In genomic region chr17:21201302-21201602, GRCh38 we compare ENCODE assay signal across 17 cellular contexts. TPM values are rescaled to one million over a fixed set of nuclear protein-coding genes. Genes with fewer than 3 reads are reported as not detected.
DNase-seq lines count a peak whose midpoint lies in the region; ATAC-seq lines count a peak whose summit lies in the region.
"Had no signal": no experiment of that assay in that cellular context is flagged by ENCODE, and none has a peak within 500 bp of the region (broad histone marks: within the 10 kb centered on the region; RNA-seq: fewer than 3 reads in every experiment).

No MANE protein-coding gene starts in this region.

- H3K9ac ChIP-seq in skeletal muscle tissue (ENCODE audit: low read depth in 1 of 3, low read length in 3 of 3) = peak overlapping the region; percentile 14 to 77 (median 36)

- H3K4me1 ChIP-seq in esophagus (ENCODE audit: control insufficient read depth in 2 of 2, insufficient read depth in 2 of 2, low read length in 1 of 2) (peaks cover 16 to 40% of the 10 kb centered on the region in 2 donors), skeletal muscle tissue (ENCODE audit: control insufficient read depth in 3 of 3, insufficient read depth in 3 of 3, low read length in 3 of 3) (peaks cover 73 to 77% (median 75%) of the 10 kb centered on the region in 3 donors)

- 26 to 40% methylated on average over 5 of the region's 5 CpGs for WGBS in esophagus, 2 donors

- H3K27me3 ChIP-seq in esophagus (ENCODE audit: control insufficient read depth in 1 of 2, insufficient read depth in 2 of 2, low read length in 2 of 2) (no peaks in the 10 kb centered on the region), skeletal muscle tissue (ENCODE audit: control insufficient read depth in 3 of 3, insufficient read depth in 3 of 3, low read length in 3 of 3) (no peaks in the 10 kb centered on the region)
- H3K27me3 ChIP-seq: adrenal gland, sigmoid colon, thyroid gland had no signal

- peak overlapping the region in 1 of 2 donors; percentile 2 for H3K4me3 ChIP-seq in esophagus (ENCODE audit: low read depth in 1 of 2, low read length in 2 of 2)
- peak overlapping the region in 2 of 3 donors; percentile 29 to 35 for H3K4me3 ChIP-seq in skeletal muscle tissue (ENCODE audit: low read length in 3 of 3)
- H3K4me3 ChIP-seq: adrenal gland, sigmoid colon, thyroid gland had no signal

- no peak for ATAC-seq in GM19455 (IDR thresholded peaks at IDR 0.05; ENCODE audit: unreplicated experiment)
- no peak for ATAC-seq in GM18511 (IDR thresholded peaks at IDR 0.05; ENCODE audit: unreplicated experiment)
- ATAC-seq: left colon, natural killer cell had no signal

- H3K27ac ChIP-seq in esophagus (ENCODE audit: low read depth in 2 of 2, low read length in 1 of 2) (peak overlapping the region; percentile 48 to 54), skeletal muscle tissue (ENCODE audit: low read depth, low read length) (peak overlapping the region; percentile 72)
- H3K27ac ChIP-seq: sigmoid colon, thyroid gland, WERI-Rb-1 had no signal

- peak; percentile 8 for DNase-seq in DMS79 treated with DMSO at 0.1 percent for 48 hours (lab: John Stamatoyannopoulos, UW)
- DNase-seq in DMS79 (lab: John Stamatoyannopoulos, UW) = no peak
- DNase-seq in RPMI7951 (ENCODE audit: low read depth) = peak; percentile 83
- DNase-seq in DMS114 treated with DMSO at 0.1 percent for 48 hours (lab: John Stamatoyannopoulos, UW; ENCODE audit: unreplicated experiment) = no peak
- DNase-seq: GOT3, left colon, natural killer cell, NCI-H1092 treated with DMSO at 0.1 percent for 48 hours, NCI-H526, sigmoid colon, thyroid gland, WERI-Rb-1 had no signal

- H3K36me3 ChIP-seq in esophagus (ENCODE audit: control insufficient read depth in 2 of 2, insufficient read depth in 2 of 2, low read length in 1 of 2) = peaks cover 6 to 22% of the 10 kb centered on the region in 2 donors
- H3K36me3 ChIP-seq in skeletal muscle tissue (ENCODE audit: control insufficient read depth in 3 of 3, insufficient read depth in 3 of 3, low read length in 3 of 3) = peaks cover 21 to 24% (median 22%) of the 10 kb centered on the region in 3 donors

- H3K9me3 ChIP-seq in esophagus (ENCODE audit: control insufficient read depth in 2 of 2, insufficient read depth in 1 of 2, low read depth in 1 of 2, low read length in 1 of 2) (no peaks in the 10 kb centered on the region), skeletal muscle tissue (ENCODE audit: control insufficient read depth in 3 of 3, low read length in 3 of 3) (no peaks in the 10 kb centered on the region)
- H3K9me3 ChIP-seq: adrenal gland, sigmoid colon, thyroid gland had no signal

RNA-seq across cellular contexts. Expression of gene TMEM11, which starts 12.7 kb away (rescaled TPM):
- total RNA-seq in RPMI7951 (2014; rRNA removed; shearing (Covaris generic)) = 22.9 and 26.1 TPM in 2 replicates
- polyA plus RNA-seq in esophagus = 10 to 100 TPM; 28.0 TPM
- 20.9 TPM for total RNA-seq in skeletal muscle tissue

RNA-seq across cellular contexts. Expression of gene NATD1, which starts 52.0 kb away (rescaled TPM):
- total RNA-seq in RPMI7951 (2014; rRNA removed; shearing (Covaris generic)) = 0.72 and 0.88 TPM in 2 replicates
- 1 to 10 TPM; 2.3 to 3.2 TPM for polyA plus RNA-seq in esophagus
- total RNA-seq in skeletal muscle tissue = 3.7 TPM

Comparison
In these comparisons a context has a peak if more than half of its experiments do, and no peak if none do; other contexts are left out.
1. DNase-seq: peak in DMS79 treated with DMSO at 0.1 percent for 48 hours (single experiment) and RPMI7951 (single experiment); none in DMS79 (single experiment) and DMS114 treated with DMSO at 0.1 percent for 48 hours (single experiment).